9 cellular contexts compared by ENCODE assay signal in genomic region chr14:26204954-26205479, GRCh38.
DNase-seq lines count a peak whose midpoint lies in the region; ATAC-seq and TF ChIP-seq lines count a peak whose summit lies in the region.
"Had no signal": no experiment of that assay in that cellular context is flagged by ENCODE, and none has a peak within 500 bp of the region (broad histone marks: within the 10 kb centered on the region; RNA-seq: fewer than 3 reads in every experiment).

No MANE protein-coding gene starts in this region.

- no peak for TF ChIP-seq EP300 in stomach (IDR thresholded peaks at IDR 0.05)

- H3K4me3 ChIP-seq in dorsolateral prefrontal cortex, result peak overlapping the region; percentile 36 to 84 (median 63)
- H3K4me3 ChIP-seq in stomach, result peak overlapping the region; percentile 17 to 49 (median 44)

- H3K9me3 ChIP-seq in stomach (no peaks in the 10 kb centered on the region), T-helper 17 cell (ENCODE audit: control insufficient read depth, low read length, poor library complexity, severe bottlenecking) (no peaks in the 10 kb centered on the region)

- TF ChIP-seq POLR2A in stomach (IDR thresholded peaks at IDR 0.05), result no peak

- H3K27me3 Mint-ChIP-seq in T-helper 17 cell, result no peaks in the 10 kb centered on the region
- peaks cover 2% of the 10 kb centered on the region for H3K27me3 Mint-ChIP-seq in T-helper 2 cell treated with Interferon-gamma antibody and Interleukin-4, amounts not matched to agents 5 μg/mL and 100 μg/mL, for 36 hours (ENCODE audit: low read depth)
- H3K27me3 Mint-ChIP-seq: central memory CD8-positive, alpha-beta T cell had no signal

- ATAC-seq in left colon, result peak; percentile 46
- no peak for ATAC-seq in T-helper 17 cell
- no peak for ATAC-seq in HG03457 (IDR thresholded peaks at IDR 0.05; ENCODE audit: unreplicated experiment)

- CTCF ChIA-PET in GM10248 (lab: Yijun Ruan, JAX), result no interaction called here

- no peak for TF ChIP-seq CTCF in dorsolateral prefrontal cortex (IDR thresholded peaks at IDR 0.05 in 54 of 56, conservative IDR thresholded peaks at IDR 0.05 in 2 of 56; ENCODE audit: low read depth in 1 of 56, partially characterized antibody in 56 of 56)
- no peak for TF ChIP-seq CTCF in stomach (IDR thresholded peaks at IDR 0.05)
- TF ChIP-seq CTCF in GM10248 (IDR thresholded peaks at IDR 0.05; ENCODE audit: control extremely low read depth, extremely low read depth, low read depth, missing control alignments), result no peak

- H3K27ac ChIP-seq in dorsolateral prefrontal cortex (peak overlapping the region in 55 of 59 donors; percentile 6 to 91 (median 79)), stomach (peak overlapping the region in 1 of 5 donors; percentile 62)

- H3K9me3 Mint-ChIP-seq in T-helper 2 cell treated with Interferon-gamma antibody and Interleukin-4, amounts not matched to agents 5 μg/mL and 100 μg/mL, for 36 hours, result peaks cover 14% of the 10 kb centered on the region

- H3K27me3 ChIP-seq in dorsolateral prefrontal cortex (no peaks in the 10 kb centered on the region), stomach (peaks cover 0 to 13% (median 7%) of the 10 kb centered on the region in 3 donors)

- H3K4me1 ChIP-seq in stomach, result peaks cover 0 to 10% (median 4%) of the 10 kb centered on the region in 4 donors

- DNase-seq in NCI-H2227 treated with DMSO at 0.1 percent for 48 hours (lab: John Stamatoyannopoulos, UW) (peak; percentile 73), dorsolateral prefrontal cortex (peak; percentile 25 to 75 (median 44)), left colon (peak; percentile 28 to 35), stomach (peak; percentile 25), T-helper 17 cell (no peak), GM10248 (ENCODE audit: extremely low spot score) (no peak)
- no peak for DNase-seq in T-helper 2 cell treated with Interferon-gamma antibody and Interleukin-4, amounts not matched to agents 5 μg/mL and 100 μg/mL, for 36 hours (ENCODE audit: low spot score)

- H3K4me1 Mint-ChIP-seq in T-helper 17 cell, result no peaks in the 10 kb centered on the region
- H3K4me1 Mint-ChIP-seq in T-helper 2 cell treated with Interferon-gamma antibody and Interleukin-4, amounts not matched to agents 5 μg/mL and 100 μg/mL, for 36 hours (ENCODE audit: low read depth), result no peaks in the 10 kb centered on the region
- H3K4me1 Mint-ChIP-seq: central memory CD8-positive, alpha-beta T cell had no signal

- POLR2A ChIA-PET in GM10248 (lab: Yijun Ruan, JAX), result no interaction called here

- intact Hi-C loops in dorsolateral prefrontal cortex (cut with DNase I), result no loop called here
- intact Hi-C loops in left colon (cut with DNase I, micrococcal nuclease), result no loop called here
- intact Hi-C loops in stomach (cut with DNase I; ENCODE audit: low total_unique reads), result no loop called here

- H3K27ac Mint-ChIP-seq in T-helper 17 cell, result no peak overlapping the region
- no peak overlapping the region for H3K27ac Mint-ChIP-seq in T-helper 2 cell treated with Interferon-gamma antibody and Interleukin-4, amounts not matched to agents 5 μg/mL and 100 μg/mL, for 36 hours

- H3K36me3 ChIP-seq in stomach, result no peaks in the 10 kb centered on the region

- H3K4me3 Mint-ChIP-seq in T-helper 17 cell, result no peak overlapping the region
- no peak overlapping the region for H3K4me3 Mint-ChIP-seq in T-helper 2 cell treated with Interferon-gamma antibody and Interleukin-4, amounts not matched to agents 5 μg/mL and 100 μg/mL, for 36 hours
- H3K4me3 Mint-ChIP-seq: central memory CD8-positive, alpha-beta T cell had no signal

- H3K36me3 Mint-ChIP-seq in T-helper 17 cell (ENCODE audit: low read depth), result no peaks in the 10 kb centered on the region
- H3K36me3 Mint-ChIP-seq in T-helper 2 cell treated with Interferon-gamma antibody and Interleukin-4, amounts not matched to agents 5 μg/mL and 100 μg/mL, for 36 hours (ENCODE audit: low read depth), result no peaks in the 10 kb centered on the region

- 3 to 8% (median 8%) methylated on average over 31 to 40 of the region's 40 CpGs for whole genome bisulfite sequencing in stomach, 5 donors

Comparison
In these comparisons a context has a peak if more than half of its experiments do, and no peak if none do; other contexts are left out.
1. DNase-seq: peak in NCI-H2227 treated with DMSO at 0.1 percent for 48 hours (single experiment), dorsolateral prefrontal cortex (10 of 10), left colon (2 of 2) and stomach (single experiment); none in T-helper 17 cell (0 of 3), GM10248 (single experiment) and T-helper 2 cell treated with Interferon-gamma antibody and Interleukin-4, amounts not matched to agents 5 μg/mL and 100 μg/mL, for 36 hours (single experiment).